ENCODE assay signal across 32 cellular contexts in the genomic region with DNA sequence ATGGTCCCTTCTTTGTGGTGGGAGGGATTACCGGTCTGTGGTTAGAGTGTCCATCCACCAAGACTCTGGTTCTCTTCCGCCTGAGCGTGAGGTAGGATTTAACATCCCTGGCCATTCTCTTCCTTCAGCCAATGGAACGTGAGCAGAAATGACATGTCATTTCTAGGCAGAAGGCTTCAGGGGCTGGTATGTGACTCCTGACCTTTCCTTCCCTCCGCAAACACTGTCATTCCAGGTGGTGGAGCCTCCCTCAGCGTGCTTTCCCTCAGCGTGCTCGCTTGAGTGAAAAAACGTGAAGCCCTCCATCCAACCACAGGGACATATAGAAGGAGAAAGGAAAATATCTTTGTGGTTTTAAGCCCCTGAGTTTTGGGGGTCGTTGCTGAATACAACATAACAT. TPM values are rescaled to one million over a fixed set of nuclear protein-coding genes. Genes with fewer than 3 reads are reported as not detected.
"Had no signal": no experiment of that assay in that cellular context is flagged by ENCODE, and none has a peak within 500 bp of the region (broad histone marks: within the 10 kb centered on the region; RNA-seq: fewer than 3 reads in every experiment).

No MANE protein-coding gene starts in this region.

- H3K36me3 Mint-ChIP-seq: activated naive CD4-positive, alpha-beta T cell treated with anti-CD3 and anti-CD28 coated beads, Interleukin-2, amount 50 U/mL, for 24 hours; activated naive CD8-positive, alpha-beta T cell treated with anti-CD3 and anti-CD28 coated beads for 36 hours; T-cell had no signal

- H3K4me3 Mint-ChIP-seq: activated B cell treated with CpG ODN at 0.5 μM for 24 hours; activated CD8-positive, alpha-beta T cell treated with anti-CD3 and anti-CD28 coated beads for 36 hours; activated naive CD4-positive, alpha-beta T cell treated with anti-CD3 and anti-CD28 coated beads for 36 hours; activated naive CD4-positive, alpha-beta T cell treated with anti-CD3 and anti-CD28 coated beads, Interleukin-2, amount 50 U/mL, for 24 hours; activated naive CD8-positive, alpha-beta T cell treated with anti-CD3 and anti-CD28 coated beads for 36 hours; activated naive CD8-positive, alpha-beta T cell treated with anti-CD3 and anti-CD28 coated beads, Interleukin-2, amount 50 U/mL, for 24 hours; activated T-cell treated with anti-CD3 and anti-CD28 coated beads, Interleukin-2, amount 50 U/mL, for 4 hours; activated T-helper 17 cell treated with anti-CD3 and anti-CD28 coated beads, Interleukin-2, amount 50 U/mL, for 72 hours; effector memory CD8-positive, alpha-beta T cell; T-cell; T-helper 17 cell had no signal

- H3K27me3 ChIP-seq: adrenal gland, body of pancreas, esophagus muscularis mucosa, foreskin keratinocyte, gastrocnemius medialis, heart left ventricle had no signal

- H3K4me1 ChIP-seq: adrenal gland, body of pancreas, esophagus muscularis mucosa, foreskin keratinocyte, gastrocnemius medialis had no signal

- H3K4me3 ChIP-seq: adrenal gland, body of pancreas, esophagus muscularis mucosa, gastrocnemius medialis, heart left ventricle had no signal

- H3K27ac Mint-ChIP-seq: activated B cell treated with CpG ODN at 0.5 μM for 24 hours; activated CD8-positive, alpha-beta T cell treated with anti-CD3 and anti-CD28 coated beads for 36 hours; activated naive CD4-positive, alpha-beta T cell treated with anti-CD3 and anti-CD28 coated beads for 36 hours; activated naive CD4-positive, alpha-beta T cell treated with anti-CD3 and anti-CD28 coated beads, Interleukin-2, amount 50 U/mL, for 24 hours; activated naive CD8-positive, alpha-beta T cell treated with anti-CD3 and anti-CD28 coated beads for 36 hours; activated naive CD8-positive, alpha-beta T cell treated with anti-CD3 and anti-CD28 coated beads, Interleukin-2, amount 50 U/mL, for 24 hours; activated T-helper 17 cell treated with anti-CD3 and anti-CD28 coated beads, Interleukin-2, amount 50 U/mL, for 72 hours; effector memory CD8-positive, alpha-beta T cell; T-cell; T-helper 17 cell had no signal

- H3K4me1 Mint-ChIP-seq: activated B cell treated with CpG ODN at 0.5 μM for 24 hours; activated naive CD4-positive, alpha-beta T cell treated with anti-CD3 and anti-CD28 coated beads, Interleukin-2, amount 50 U/mL, for 24 hours; activated naive CD8-positive, alpha-beta T cell treated with anti-CD3 and anti-CD28 coated beads for 36 hours; activated naive CD8-positive, alpha-beta T cell treated with anti-CD3 and anti-CD28 coated beads, Interleukin-2, amount 50 U/mL, for 24 hours; activated T-helper 17 cell treated with anti-CD3 and anti-CD28 coated beads, Interleukin-2, amount 50 U/mL, for 72 hours; T-cell; T-helper 17 cell had no signal

- H3K27ac ChIP-seq: adrenal gland, body of pancreas, esophagus muscularis mucosa, foreskin keratinocyte, gastrocnemius medialis, heart left ventricle had no signal

- H3K9me3 ChIP-seq: adrenal gland, body of pancreas, esophagus muscularis mucosa, gastrocnemius medialis, heart left ventricle had no signal

- H3K27me3 Mint-ChIP-seq: activated naive CD8-positive, alpha-beta T cell treated with anti-CD3 and anti-CD28 coated beads for 36 hours; activated naive CD8-positive, alpha-beta T cell treated with anti-CD3 and anti-CD28 coated beads, Interleukin-2, amount 50 U/mL, for 24 hours had no signal

- H3K9me3 Mint-ChIP-seq: activated B cell treated with CpG ODN at 0.5 μM for 24 hours; activated CD8-positive, alpha-beta T cell treated with anti-CD3 and anti-CD28 coated beads for 36 hours; activated naive CD4-positive, alpha-beta T cell treated with anti-CD3 and anti-CD28 coated beads for 36 hours; activated naive CD4-positive, alpha-beta T cell treated with anti-CD3 and anti-CD28 coated beads, Interleukin-2, amount 50 U/mL, for 24 hours; activated naive CD8-positive, alpha-beta T cell treated with anti-CD3 and anti-CD28 coated beads for 36 hours; activated naive CD8-positive, alpha-beta T cell treated with anti-CD3 and anti-CD28 coated beads, Interleukin-2, amount 50 U/mL, for 24 hours; activated T-cell treated with anti-CD3 and anti-CD28 coated beads, Interleukin-2, amount 50 U/mL, for 4 hours; activated T-helper 17 cell treated with anti-CD3 and anti-CD28 coated beads, Interleukin-2, amount 50 U/mL, for 72 hours; effector memory CD8-positive, alpha-beta T cell had no signal

- H3K36me3 ChIP-seq: adrenal gland, esophagus muscularis mucosa, gastrocnemius medialis, heart left ventricle had no signal

- ATAC-seq: activated CD4-positive, CD25-positive, alpha-beta regulatory T cell treated with anti-CD3 and anti-CD28 coated beads, Interleukin-2, amount 50 U/mL, for 24 hours; activated CD8-positive, alpha-beta T cell treated with anti-CD3 and anti-CD28 coated beads for 36 hours; activated naive CD8-positive, alpha-beta T cell treated with anti-CD3 and anti-CD28 coated beads, Interleukin-2, amount 50 U/mL, for 24 hours; activated T-cell treated with anti-CD3 and anti-CD28 coated beads, Interleukin-2, amount 50 U/mL, for 4 hours; activated T-helper 17 cell treated with anti-CD3 and anti-CD28 coated beads, Interleukin-2, amount 50 U/mL, for 72 hours; body of pancreas; effector memory CD8-positive, alpha-beta T cell; foreskin keratinocyte; gastrocnemius medialis; heart left ventricle; T-cell; T-helper 17 cell had no signal

- DNase-seq: activated B cell treated with CpG ODN at 0.5 μM for 24 hours; activated CD4-positive, alpha-beta T cell treated with anti-CD3 and anti-CD28 coated beads for 48 hours; activated CD4-positive, alpha-beta T cell treated with anti-CD3 and anti-CD28 coated beads, Interleukin-2, amount 50 U/mL, for 1 hour; activated CD4-positive, alpha-beta T cell treated with anti-CD3 and anti-CD28 coated beads, Interleukin-2, amount 50 U/mL, for 48 hours; activated CD8-positive, alpha-beta memory T cell treated with anti-CD3 and anti-CD28 coated beads for 24 hours; activated effector memory CD4-positive, alpha-beta T cell treated with Interleukin-2 at 50 U/mL for 16 hours; activated naive CD4-positive, alpha-beta T cell treated with anti-CD3 and anti-CD28 coated beads for 36 hours; activated naive CD8-positive, alpha-beta T cell treated with anti-CD3 and anti-CD28 coated beads for 36 hours; activated naive CD8-positive, alpha-beta T cell treated with anti-CD3 and anti-CD28 coated beads, Interleukin-2, amount 50 U/mL, for 24 hours; activated T-cell treated with anti-CD3 and anti-CD28 coated beads, Interleukin-2, amount 50 U/mL, for 4 hours; adrenal gland; amygdala; aorta; body of pancreas; caudate nucleus; cortex of kidney; dermis blood vessel endothelial cell; effector CD4-positive, alpha-beta T cell; effector memory CD8-positive, alpha-beta T cell; erythroblast; foreskin keratinocyte; gastrocnemius medialis; glutamatergic neuron; heart left ventricle; T-cell; T-helper 17 cell had no signal

RNA-seq across cellular contexts. Expression of a gene that starts 34.0 kb away (rescaled TPM):
- total RNA-seq: activated B cell treated with CpG ODN at 0.5 μM for 24 hours; activated CD8-positive, alpha-beta T cell treated with anti-CD3 and anti-CD28 coated beads for 36 hours; activated naive CD4-positive, alpha-beta T cell treated with anti-CD3 and anti-CD28 coated beads for 36 hours; activated naive CD8-positive, alpha-beta T cell treated with anti-CD3 and anti-CD28 coated beads for 36 hours; activated T-cell treated with anti-CD3 and anti-CD28 coated beads, Interleukin-2, amount 50 U/mL, for 4 hours; activated T-helper 17 cell treated with anti-CD3 and anti-CD28 coated beads, Interleukin-2, amount 50 U/mL, for 72 hours; chondrocyte; dermis blood vessel endothelial cell; foreskin keratinocyte; T-helper 17 cell had no signal
- polyA plus RNA-seq: foreskin keratinocyte had no signal

RNA-seq across cellular contexts. Expression of a gene that starts 40.9 kb away (rescaled TPM):
- total RNA-seq: activated B cell treated with CpG ODN at 0.5 μM for 24 hours; activated CD8-positive, alpha-beta T cell treated with anti-CD3 and anti-CD28 coated beads for 36 hours; activated naive CD4-positive, alpha-beta T cell treated with anti-CD3 and anti-CD28 coated beads for 36 hours; activated naive CD8-positive, alpha-beta T cell treated with anti-CD3 and anti-CD28 coated beads for 36 hours; activated T-cell treated with anti-CD3 and anti-CD28 coated beads, Interleukin-2, amount 50 U/mL, for 4 hours; activated T-helper 17 cell treated with anti-CD3 and anti-CD28 coated beads, Interleukin-2, amount 50 U/mL, for 72 hours; adrenal gland; aorta; body of pancreas; chondrocyte; dermis blood vessel endothelial cell; esophagus muscularis mucosa; foreskin keratinocyte; gastrocnemius medialis; heart left ventricle; T-cell; T-helper 17 cell had no signal
- polyA plus RNA-seq: adrenal gland, aorta, foreskin keratinocyte, heart left ventricle had no signal
